Comparison of ENCODE assay signal across 14 cellular contexts in genomic region chr9:109095321-109095720, GRCh38. TPM values are rescaled to one million over a fixed set of nuclear protein-coding genes. Genes with fewer than 3 reads are reported as not detected.
DNase-seq lines count a peak whose midpoint lies in the region; TF ChIP-seq lines count a peak whose summit lies in the region.
"Had no signal": no experiment of that assay in that cellular context is flagged by ENCODE, and none has a peak within 500 bp of the region (broad histone marks: within the 10 kb centered on the region; RNA-seq: fewer than 3 reads in every experiment).

No MANE protein-coding gene starts in this region.

- H3K36me3 Mint-ChIP-seq in MCF 10A (ENCODE audit: insufficient read depth, unreplicated experiment) (peaks cover 52% of the 10 kb centered on the region), osteocyte (ENCODE audit: unreplicated experiment) (peaks cover 21% of the 10 kb centered on the region)
- peaks cover 57% of the 10 kb centered on the region for H3K36me3 Mint-ChIP-seq in activated naive CD8-positive, alpha-beta T cell treated with anti-CD3 and anti-CD28 coated beads for 36 hours

- BruUV-seq in MCF 10A (replicated peaks; lab: Mats Ljungman, UMichigan) (no TSS peak), OCI-LY7 (replicated peaks; lab: Mats Ljungman, UMichigan) (no TSS peak)

- peaks cover 15 to 23% of the 10 kb centered on the region in 2 donors for H3K4me1 ChIP-seq in breast epithelium
- peaks cover 61 to 68% of the 10 kb centered on the region in 2 donors for H3K4me1 ChIP-seq in thyroid gland
- peaks cover 12% of the 10 kb centered on the region for H3K4me1 ChIP-seq in OCI-LY7 (ENCODE audit: insufficient read depth, low read length, poor library complexity, severe bottlenecking)

- H3K9me2 ChIP-seq in OCI-LY7 (ENCODE audit: insufficient read depth, low read length): no peaks in the 10 kb centered on the region

- intact Hi-C loops in MCF 10A (cut with micrococcal nuclease): no loop called here
- intact Hi-C loops in breast epithelium (cut with DNase I; ENCODE audit: low total_unique reads): no loop called here
- intact Hi-C loops in thyroid gland (cut with DNase I): no loop called here
- intact Hi-C loops in OCI-LY7 (cut with micrococcal nuclease; ENCODE audit: unreplicated experiment): no loop called here

- TF ChIP-seq CTCF in MCF 10A (IDR thresholded peaks at IDR 0.05; ENCODE audit: unreplicated experiment) (no peak), breast epithelium (IDR thresholded peaks at IDR 0.05) (no peak), osteocyte (IDR thresholded peaks at IDR 0.05) (no peak), thyroid gland (IDR thresholded peaks at IDR 0.05) (no peak), OCI-LY7 (conservative IDR thresholded peaks at IDR 0.05; ENCODE audit: low read length) (no peak)

- POLR2A ChIA-PET in MCF 10A (lab: Yijun Ruan, JAX) (no interaction called here), OCI-LY7 (lab: Charles Lee) (no interaction called here)

- H3K27ac Mint-ChIP-seq in MCF 10A (ENCODE audit: low read depth, unreplicated experiment) (peak overlapping the region; percentile 52), osteocyte (ENCODE audit: unreplicated experiment) (peak overlapping the region; percentile 2)
- peak overlapping the region; percentile 26 for H3K27ac Mint-ChIP-seq in activated naive CD8-positive, alpha-beta T cell treated with anti-CD3 and anti-CD28 coated beads for 36 hours

- H3K36me3 ChIP-seq in breast epithelium (no peaks in the 10 kb centered on the region), thyroid gland (peaks cover 8 to 18% of the 10 kb centered on the region in 2 donors), OCI-LY7 (ENCODE audit: insufficient read depth, low read length) (peaks cover 96% of the 10 kb centered on the region)

- no peak overlapping the region for H2AFZ ChIP-seq in OCI-LY7 (ENCODE audit: low read length)

- H3K27me3 Mint-ChIP-seq in MCF 10A (ENCODE audit: insufficient read depth, unreplicated experiment) (no peaks in the 10 kb centered on the region), osteocyte (ENCODE audit: unreplicated experiment) (no peaks in the 10 kb centered on the region)
- no peaks in the 10 kb centered on the region for H3K27me3 Mint-ChIP-seq in activated naive CD8-positive, alpha-beta T cell treated with anti-CD3 and anti-CD28 coated beads for 36 hours

- peaks cover 72% of the 10 kb centered on the region for H3K79me2 ChIP-seq in OCI-LY7 (ENCODE audit: insufficient read depth, low read depth, low read length)

- H3K9me3 ChIP-seq in breast epithelium (no peaks in the 10 kb centered on the region), thyroid gland (no peaks in the 10 kb centered on the region), OCI-LY7 (ENCODE audit: low read length) (no peaks in the 10 kb centered on the region)

- no peak overlapping the region for H3K4me3 Mint-ChIP-seq in MCF 10A (ENCODE audit: unreplicated experiment)
- no peak overlapping the region for H3K4me3 Mint-ChIP-seq in activated naive CD8-positive, alpha-beta T cell treated with anti-CD3 and anti-CD28 coated beads for 36 hours
- no peak overlapping the region for H3K4me3 Mint-ChIP-seq in osteocyte (ENCODE audit: unreplicated experiment)

- H3K4me3 ChIP-seq in breast epithelium (no peak overlapping the region), thyroid gland (replicated peaks in 1 of 3) (no peak overlapping the region), OCI-LY7 (ENCODE audit: low read depth, low read length, poor library complexity, severe bottlenecking) (no peak overlapping the region)
- H3K4me3 ChIP-seq: K562 had no signal

- TF ChIP-seq POLR2A in breast epithelium (IDR thresholded peaks at IDR 0.05) (no peak), thyroid gland (IDR thresholded peaks at IDR 0.05) (peak in 1 of 2 donors; percentile 32)

- no peak for DNase-seq in MCF 10A (ENCODE audit: unreplicated experiment)
- DNase-seq in breast epithelium (ENCODE audit: low spot score in 2 of 2): no peak
- DNase-seq in activated naive CD8-positive, alpha-beta T cell treated with anti-CD3 and anti-CD28 coated beads for 36 hours: no peak
- no peak for DNase-seq in osteocyte (ENCODE audit: extremely low spot score, unreplicated experiment)
- DNase-seq in thyroid gland: no peak
- DNase-seq in foreskin melanocyte: no peak
- no peak for DNase-seq in OCI-LY7 (ENCODE audit: low spot score)
- DNase-seq: C1 segment of cervical spinal cord, EL, NCI-H1417 treated with DMSO at 0.1 percent for 48 hours, NCI-H1930, NCI-H2171 treated with DMSO at 0.1 percent for 48 hours, NCI-H510A had no signal

- H3K27me3 ChIP-seq in breast epithelium: no peaks in the 10 kb centered on the region
- no peaks in the 10 kb centered on the region for H3K27me3 ChIP-seq in thyroid gland

- 62 to 63% methylated on average over 3 of the region's 3 CpGs for WGBS in thyroid gland, 2 donors

- CTCF ChIA-PET in MCF 10A (lab: Yijun Ruan, JAX) (interaction anchor here (0.6 kb wide), 1 partner anchor 8 kb away, joined by 4 read pairs; no protein-coding TSS in a partner anchor), OCI-LY7 (lab: Charles Lee; ENCODE audit: unreplicated experiment) (no interaction called here)

- no peaks in the 10 kb centered on the region for H3K9me3 Mint-ChIP-seq in MCF 10A (ENCODE audit: unreplicated experiment)
- H3K9me3 Mint-ChIP-seq in activated naive CD8-positive, alpha-beta T cell treated with anti-CD3 and anti-CD28 coated beads for 36 hours: no peaks in the 10 kb centered on the region
- H3K9me3 Mint-ChIP-seq in osteocyte (ENCODE audit: unreplicated experiment): no peaks in the 10 kb centered on the region

- peaks cover 41% of the 10 kb centered on the region for H3K4me1 Mint-ChIP-seq in MCF 10A (ENCODE audit: insufficient read depth, unreplicated experiment)
- peaks cover 75% of the 10 kb centered on the region for H3K4me1 Mint-ChIP-seq in activated naive CD8-positive, alpha-beta T cell treated with anti-CD3 and anti-CD28 coated beads for 36 hours
- H3K4me1 Mint-ChIP-seq in osteocyte (ENCODE audit: unreplicated experiment): peaks cover 63% of the 10 kb centered on the region

- no peak overlapping the region for H3K4me2 ChIP-seq in OCI-LY7 (ENCODE audit: low read length)

- H3K27ac ChIP-seq in breast epithelium (no peak overlapping the region), thyroid gland (peak overlapping the region; percentile 92 to 96 (median 93)), OCI-LY7 (ENCODE audit: low read depth, low read length, poor library complexity, severe bottlenecking) (no peak overlapping the region)

- H4K20me1 ChIP-seq in OCI-LY7 (ENCODE audit: insufficient read depth, low read length): peaks cover 26% of the 10 kb centered on the region

RNA-seq across cellular contexts. Expression of gene TMEM245, which starts 24.4 kb away (rescaled TPM):
- 35.0 and 43.8 TPM in 2 replicates for total RNA-seq in MCF 10A (2022)
- total RNA-seq in breast epithelium: 10 to 100 TPM; 47.5 to 95.7 (median 74.9) TPM
- 10 to 100 TPM; 30.4 to 32.7 TPM for total RNA-seq in activated naive CD8-positive, alpha-beta T cell treated with anti-CD3 and anti-CD28 coated beads for 36 hours
- total RNA-seq in osteocyte: 40.0 and 41.0 TPM in 2 replicates
- 100 to 1,000 TPM; 222 to 549 (median 318) TPM for total RNA-seq in thyroid gland
- 19.4 and 22.0 TPM in 2 replicates for total RNA-seq in OCI-LY7 (2014; rRNA removed; shearing (Covaris generic))
- 36.1 and 40.8 TPM in 2 replicates for total RNA-seq in OCI-LY7 (2022)

Comparison
In these comparisons a context has a peak if more than half of its experiments do, and no peak if none do; other contexts are left out.
1. H3K27ac Mint-ChIP-seq: peak in every context shown above with its lines; median percentile 52 in MCF 10A; 26 in activated naive CD8-positive, alpha-beta T cell treated with anti-CD3 and anti-CD28 coated beads for 36 hours; 2 in osteocyte.
2. H3K27ac ChIP-seq: peak in thyroid gland (3 of 3); none in breast epithelium (0 of 2) and OCI-LY7 (single experiment).